ENCODE assay signal across 27 cellular contexts in the genomic region with DNA sequence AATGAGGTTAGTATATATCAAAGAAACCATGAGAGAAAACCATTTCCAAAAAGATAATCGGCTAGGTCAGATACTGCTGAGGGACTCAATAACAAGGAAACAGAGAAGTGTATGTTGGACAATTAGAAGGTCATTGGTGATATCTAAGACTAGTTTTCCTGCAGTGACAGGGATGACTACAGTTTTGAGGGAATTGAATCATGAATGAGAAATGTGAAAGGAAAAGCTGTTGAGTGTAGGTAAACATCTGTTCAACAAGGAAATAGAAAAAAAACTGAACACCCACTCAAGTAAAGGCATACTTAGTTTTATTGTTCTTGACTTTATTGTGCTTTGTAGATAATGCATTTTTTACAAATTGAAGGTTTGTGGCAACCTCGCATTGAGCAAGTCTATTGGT.
"Had no signal": no experiment of that assay in that cellular context is flagged by ENCODE, and none has a peak within 500 bp of the region (broad histone marks: within the 10 kb centered on the region; RNA-seq: fewer than 3 reads in every experiment).

No MANE protein-coding gene starts in this region.

- H3K4me2 ChIP-seq: smooth muscle cell had no signal

- H3K27ac ChIP-seq: lower lobe of right lung, parathyroid adenoma, psoas muscle, right atrium auricular region, right lobe of liver, uterus had no signal

- H3K4me3 ChIP-seq: left lung, lower lobe of right lung, psoas muscle, right atrium auricular region, right lobe of liver, smooth muscle cell, tibial nerve, uterus had no signal

- H3K27me3 Mint-ChIP-seq: stimulated activated memory B cell treated with anti-CD40 and anti-IgM and Interleukin-4, amounts not matched to agents 10 μg/mL and 1 μg/mL and 100 μg/mL, for 72 hours; stimulated activated naive CD8-positive, alpha-beta T cell treated with anti-CD3 and anti-CD28 coated beads, Interleukin-15, amount 100 ng/mL, for 72 hours; type B pancreatic cell had no signal

- H3K27me3 ChIP-seq: left lung, right atrium auricular region, right lobe of liver, tibial nerve, uterus had no signal

- DNase-seq: hippocampal formation; islet precursor cell; left cardiac atrium; left lung; lower lobe of right lung; mammary epithelial cell; mesenchymal stem cell; naive thymus-derived CD8-positive, alpha-beta T cell; nucleus accumbens; psoas muscle; right lobe of liver; stimulated activated CD4-positive, alpha-beta T cell treated with anti-CD3 and anti-CD28 coated beads, Interleukin-1b, Interleukin-23, amount 100 ng/mL, for 48 hours; stimulated activated CD4-positive, alpha-beta T cell treated with anti-CD3 and anti-CD28 coated beads, Interleukin-2, amount 100 ng/mL, for 48 hours; stimulated activated CD4-positive, alpha-beta T cell treated with anti-CD3 and anti-CD28 coated beads, Interleukin-4, amount 100 ng/mL, for 4 hours; stimulated activated CD8-positive, alpha-beta memory T cell treated with anti-CD3 and anti-CD28 coated beads, Interleukin-4, amount 100 ng/mL, for 48 hours; stimulated activated naive CD4-positive, alpha-beta T cell treated with Interleukin-2 at 50 U/mL for 16 hours; stimulated activated naive CD8-positive, alpha-beta T cell treated with anti-CD3 and anti-CD28 coated beads, Interleukin-15, amount 100 ng/mL, for 72 hours; substantia nigra; uterus had no signal

- H2AFZ ChIP-seq: parathyroid adenoma had no signal

- H3K27ac Mint-ChIP-seq: naive thymus-derived CD8-positive, alpha-beta T cell; stimulated activated memory B cell treated with anti-CD40 and anti-IgM and Interleukin-4, amounts not matched to agents 10 μg/mL and 1 μg/mL and 100 μg/mL, for 72 hours; stimulated activated naive CD8-positive, alpha-beta T cell treated with anti-CD3 and anti-CD28 coated beads, Interleukin-15, amount 100 ng/mL, for 72 hours; type B pancreatic cell had no signal

- ATAC-seq: left cardiac atrium; left lung; lower lobe of right lung; naive thymus-derived CD8-positive, alpha-beta T cell; psoas muscle; right lobe of liver; stimulated activated memory B cell treated with anti-CD40 and anti-IgM and Interleukin-4, amounts not matched to agents 10 μg/mL and 1 μg/mL and 100 μg/mL, for 72 hours; stimulated activated naive CD8-positive, alpha-beta T cell treated with anti-CD3 and anti-CD28 coated beads, Interleukin-15, amount 100 ng/mL, for 72 hours had no signal

- H3K36me3 ChIP-seq: left lung, lower lobe of right lung, right atrium auricular region, right lobe of liver, tibial nerve, uterus had no signal

- H3K9me3 Mint-ChIP-seq: type B pancreatic cell had no signal

- H3K36me3 Mint-ChIP-seq: naive thymus-derived CD8-positive, alpha-beta T cell; stimulated activated memory B cell treated with anti-CD40 and anti-IgM and Interleukin-4, amounts not matched to agents 10 μg/mL and 1 μg/mL and 100 μg/mL, for 72 hours; type B pancreatic cell had no signal

- H3K9ac ChIP-seq: parathyroid adenoma had no signal

- H3K4me1 Mint-ChIP-seq: naive thymus-derived CD8-positive, alpha-beta T cell; stimulated activated memory B cell treated with anti-CD40 and anti-IgM and Interleukin-4, amounts not matched to agents 10 μg/mL and 1 μg/mL and 100 μg/mL, for 72 hours; stimulated activated naive CD8-positive, alpha-beta T cell treated with anti-CD3 and anti-CD28 coated beads, Interleukin-15, amount 100 ng/mL, for 72 hours had no signal

- H3K4me1 ChIP-seq: left lung, lower lobe of right lung, parathyroid adenoma, psoas muscle, right atrium auricular region, right lobe of liver, uterus had no signal

- H3K4me3 Mint-ChIP-seq: naive thymus-derived CD8-positive, alpha-beta T cell; nephron; neural crest cell; stimulated activated memory B cell treated with anti-CD40 and anti-IgM and Interleukin-4, amounts not matched to agents 10 μg/mL and 1 μg/mL and 100 μg/mL, for 72 hours; stimulated activated naive CD8-positive, alpha-beta T cell treated with anti-CD3 and anti-CD28 coated beads, Interleukin-15, amount 100 ng/mL, for 72 hours; type B pancreatic cell had no signal

- H3K9me3 ChIP-seq: left lung, lower lobe of right lung, psoas muscle, right atrium auricular region, right lobe of liver, tibial nerve, uterus had no signal
